Comparison of ENCODE assay signal across 19 cellular contexts in the genomic region with DNA sequence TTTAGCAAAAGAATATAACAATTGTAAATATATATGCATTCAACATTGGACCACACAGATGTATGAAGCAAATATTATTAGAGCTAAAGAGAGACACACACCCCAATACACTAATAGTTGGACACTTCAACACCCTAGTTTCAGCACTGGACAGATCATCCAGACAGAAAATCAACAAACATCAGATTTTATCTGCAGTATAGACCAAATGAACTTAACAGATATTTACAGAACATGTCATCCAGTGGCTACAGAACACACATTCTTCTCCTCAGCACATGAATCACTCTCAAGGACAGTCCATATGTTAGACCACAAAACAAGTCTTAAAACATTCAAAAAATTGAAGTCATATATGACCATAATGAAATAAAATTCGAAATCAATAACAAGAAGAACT. TPM values are rescaled to one million over a fixed set of nuclear protein-coding genes. Genes with fewer than 3 reads are reported as not detected.
DNase-seq lines count a peak whose midpoint lies in the region; TF ChIP-seq lines count a peak whose summit lies in the region.
"Had no signal": no experiment of that assay in that cellular context is flagged by ENCODE, and none has a peak within 500 bp of the region (broad histone marks: within the 10 kb centered on the region; RNA-seq: fewer than 3 reads in every experiment).

No MANE protein-coding gene starts in this region.

- in situ Hi-C loops in brain microvascular endothelial cell (cut with HindIII; ENCODE audit: low pct_ligation_motif_present, low sequenced_read_pairs): no loop called here

- DNase-seq in ELR (ENCODE audit: low read depth) (peak; percentile 58), adipocyte (ENCODE audit: low read depth) (peak; percentile 24), head of caudate nucleus (no peak), DMS79 treated with DMSO at 0.1 percent for 48 hours (lab: John Stamatoyannopoulos, UW) (no peak), brain microvascular endothelial cell (no peak)
- DNase-seq: CD4-positive, alpha-beta memory T cell; DMS153; HFFc6; KBM-7; NCI-H1105; NCI-H146; NCI-H2029; NCI-H226; NCI-H524 treated with DMSO at 0.1 percent for 48 hours; NCI-H82; SW 1271 had no signal

- H3K9me3 ChIP-seq in HEK293 (ENCODE audit: control insufficient read depth, insufficient read depth, low read depth, low read length) (no peaks in the 10 kb centered on the region), adipocyte (ENCODE audit: control insufficient read depth, low read length) (no peaks in the 10 kb centered on the region), liver (ENCODE audit: control insufficient read depth in 4 of 4, low read length in 3 of 4) (peaks cover 0 to 4% (median 0%) of the 10 kb centered on the region in 4 donors)
- H3K9me3 ChIP-seq: BLaER1 treated with 17β-estradiol and CSF1 and Interleukin-3, amounts not matched to agents 10 nM and 100 nM had no signal

- intact Hi-C loops in head of caudate nucleus (cut with DNase I): no loop called here

- 81% methylated on average over 1 of the region's 1 CpG for WGBS in liver

- H3K36me3 ChIP-seq in HEK293 (ENCODE audit: control insufficient read depth in 2 of 2, insufficient read depth in 1 of 2, low read length in 2 of 2) (no peaks in the 10 kb centered on the region), adipocyte (ENCODE audit: control insufficient read depth, insufficient read depth, low read length, severe bottlenecking) (no peaks in the 10 kb centered on the region), liver (ENCODE audit: control insufficient read depth in 4 of 4, insufficient read depth in 3 of 4, low read depth in 1 of 4, low read length in 3 of 4) (no peaks in the 10 kb centered on the region), brain microvascular endothelial cell (replicated peaks) (no peaks in the 10 kb centered on the region)
- H3K36me3 ChIP-seq: BLaER1 treated with 17β-estradiol and CSF1 and Interleukin-3, amounts not matched to agents 10 nM and 100 nM had no signal

- H3K4me1 ChIP-seq in HEK293 (ENCODE audit: control insufficient read depth, insufficient read depth, low read length) (0 out of 2 replicates have a peak, but pooled peaks cover 3% of the 10 kb centered on the region), adipocyte (ENCODE audit: control insufficient read depth, insufficient read depth, low read length) (peaks cover 7% of the 10 kb centered on the region), liver (ENCODE audit: control insufficient read depth in 4 of 4, insufficient read depth in 4 of 4, low read length in 3 of 4) (peaks cover 0 to 3% (median 1%) of the 10 kb centered on the region in 4 donors)
- H3K4me1 ChIP-seq: BLaER1 treated with 17β-estradiol and CSF1 and Interleukin-3, amounts not matched to agents 10 nM and 100 nM had no signal

- no peaks in the 10 kb centered on the region for H3K27me3 ChIP-seq in adipocyte (replicated peaks; ENCODE audit: control insufficient read depth, insufficient read depth, low read length)
- H3K27me3 ChIP-seq in liver (ENCODE audit: control insufficient read depth in 4 of 4, insufficient read depth in 4 of 4, low read length in 3 of 4): no peaks in the 10 kb centered on the region
- H3K27me3 ChIP-seq in brain microvascular endothelial cell (replicated peaks): no peaks in the 10 kb centered on the region
- H3K27me3 ChIP-seq: BLaER1 treated with 17β-estradiol and CSF1 and Interleukin-3, amounts not matched to agents 10 nM and 100 nM had no signal

- H3K27ac ChIP-seq in HEK293 (ENCODE audit: extremely low read depth, low read depth, low read length) (no peak overlapping the region), liver (ENCODE audit: low read depth in 1 of 2, low read length in 2 of 2) (no peak overlapping the region), brain microvascular endothelial cell (no peak overlapping the region)
- H3K27ac ChIP-seq: BLaER1 treated with 17β-estradiol and CSF1 and Interleukin-3, amounts not matched to agents 10 nM and 100 nM had no signal

- no peak for TF ChIP-seq RAD21 in liver (IDR thresholded peaks at IDR 0.05)

- H3K4me3 ChIP-seq in HEK293 (ENCODE audit: low read depth, low read length) (no peak overlapping the region), adipocyte (ENCODE audit: low read length) (no peak overlapping the region), liver (ENCODE audit: low read depth in 1 of 3, low read length in 3 of 3) (no peak overlapping the region), brain microvascular endothelial cell (ENCODE audit: low read depth, low read length) (no peak overlapping the region)
- H3K4me3 ChIP-seq: BLaER1 treated with 17β-estradiol and CSF1 and Interleukin-3, amounts not matched to agents 10 nM and 100 nM had no signal

- CTCF ChIA-PET in HEK293 (lab: Yijun Ruan, JAX): interaction anchor here (2.2 kb wide), 1 partner anchor 26 kb away, joined by 9 read pairs; no protein-coding TSS in a partner anchor

- POLR2A ChIA-PET in HEK293 (lab: Yijun Ruan, JAX): no interaction called here

- H3K9ac ChIP-seq in adipocyte (ENCODE audit: low read length) (no peak overlapping the region), liver (ENCODE audit: low read depth in 1 of 2, low read length in 2 of 2) (no peak overlapping the region)
- H3K9ac ChIP-seq: BLaER1 treated with 17β-estradiol and CSF1 and Interleukin-3, amounts not matched to agents 10 nM and 100 nM had no signal

- no peak for TF ChIP-seq CTCF in HEK293 (tag by site-specific recombination; IDR thresholded peaks at IDR 0.05)
- no peak for TF ChIP-seq CTCF in liver (IDR thresholded peaks at IDR 0.05; ENCODE audit: low read depth, low read length, missing input control)
- TF ChIP-seq CTCF in brain microvascular endothelial cell (IDR thresholded peaks at IDR 0.05; ENCODE audit: low read depth, low read length, missing control alignments): no peak

TF ChIP-seq in HEK293, 187 proteins besides CTCF, POLR2A, EP300 and RAD21 (continues in another document):
- no peak for TF ChIP-seq ZNF623 (tag by site-specific recombination; IDR thresholded peaks at IDR 0.05)
- TF ChIP-seq ZNF354C (tag by site-specific recombination; IDR thresholded peaks at IDR 0.05; ENCODE audit: borderline replicate concordance, low read depth): no peak
- TF ChIP-seq BCL11A (tag by site-specific recombination; IDR thresholded peaks at IDR 0.05; ENCODE audit: low read depth): no peak
- TF ChIP-seq, protein P1, sequence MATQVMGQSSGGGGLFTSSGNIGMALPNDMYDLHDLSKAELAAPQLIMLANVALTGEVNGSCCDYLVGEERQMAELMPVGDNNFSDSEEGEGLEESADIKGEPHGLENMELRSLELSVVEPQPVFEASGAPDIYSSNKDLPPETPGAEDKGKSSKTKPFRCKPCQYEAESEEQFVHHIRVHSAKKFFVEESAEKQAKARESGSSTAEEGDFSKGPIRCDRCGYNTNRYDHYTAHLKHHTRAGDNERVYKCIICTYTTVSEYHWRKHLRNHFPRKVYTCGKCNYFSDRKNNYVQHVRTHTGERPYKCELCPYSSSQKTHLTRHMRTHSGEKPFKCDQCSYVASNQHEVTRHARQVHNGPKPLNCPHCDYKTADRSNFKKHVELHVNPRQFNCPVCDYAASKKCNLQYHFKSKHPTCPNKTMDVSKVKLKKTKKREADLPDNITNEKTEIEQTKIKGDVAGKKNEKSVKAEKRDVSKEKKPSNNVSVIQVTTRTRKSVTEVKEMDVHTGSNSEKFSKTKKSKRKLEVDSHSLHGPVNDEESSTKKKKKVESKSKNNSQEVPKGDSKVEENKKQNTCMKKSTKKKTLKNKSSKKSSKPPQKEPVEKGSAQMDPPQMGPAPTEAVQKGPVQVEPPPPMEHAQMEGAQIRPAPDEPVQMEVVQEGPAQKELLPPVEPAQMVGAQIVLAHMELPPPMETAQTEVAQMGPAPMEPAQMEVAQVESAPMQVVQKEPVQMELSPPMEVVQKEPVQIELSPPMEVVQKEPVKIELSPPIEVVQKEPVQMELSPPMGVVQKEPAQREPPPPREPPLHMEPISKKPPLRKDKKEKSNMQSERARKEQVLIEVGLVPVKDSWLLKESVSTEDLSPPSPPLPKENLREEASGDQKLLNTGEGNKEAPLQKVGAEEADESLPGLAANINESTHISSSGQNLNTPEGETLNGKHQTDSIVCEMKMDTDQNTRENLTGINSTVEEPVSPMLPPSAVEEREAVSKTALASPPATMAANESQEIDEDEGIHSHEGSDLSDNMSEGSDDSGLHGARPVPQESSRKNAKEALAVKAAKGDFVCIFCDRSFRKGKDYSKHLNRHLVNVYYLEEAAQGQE (tag by site-specific recombination; IDR thresholded peaks at IDR 0.05): peak; percentile 71

TF ChIP-seq in liver, 16 proteins besides CTCF, POLR2A, EP300 and RAD21 (continues in another document):
- TF ChIP-seq, protein P1 (IDR thresholded peaks at IDR 0.05): peak; percentile 95
- TF ChIP-seq YY1 (IDR thresholded peaks at IDR 0.05) (no peak), TAF1 (conservative IDR thresholded peaks at IDR 0.05) (no peak), RXRA (IDR thresholded peaks at IDR 0.05) (no peak), EGR1 (IDR thresholded peaks at IDR 0.05; ENCODE audit: low read depth in 2 of 2) (no peak), FOXA2 (IDR thresholded peaks at IDR 0.05) (no peak)

RNA-seq across cellular contexts. Expression of a gene that starts 22.1 kb away (rescaled TPM):
- total RNA-seq in liver: 100 to 1,000 TPM in 1 of 2 donors, 10 to 100 TPM in 1; 45.7 to 206 TPM
- 100 to 1,000 TPM in 1 of 2 donors, 10 to 100 TPM in 1; 93.2 to 107 TPM for polyA plus RNA-seq in liver
- total RNA-seq: CD4-positive, alpha-beta memory T cell had no signal
- polyA plus RNA-seq: CD4-positive, alpha-beta memory T cell had no signal

Comparison
In these comparisons a context has a peak if more than half of its experiments do, and no peak if none do; other contexts are left out.
1. DNase-seq: peak in ELR (single experiment) and adipocyte (single experiment); none in head of caudate nucleus (0 of 42), DMS79 treated with DMSO at 0.1 percent for 48 hours (single experiment) and brain microvascular endothelial cell (single experiment).